ENCODE assay signal across 13 cellular contexts in genomic region chr1:170586321-170586855, GRCh38. TPM values are rescaled to one million over a fixed set of nuclear protein-coding genes. Genes with fewer than 3 reads are reported as not detected.
DNase-seq lines count a peak whose midpoint lies in the region; ATAC-seq and TF ChIP-seq lines count a peak whose summit lies in the region.
"Had no signal": no experiment of that assay in that cellular context is flagged by ENCODE, and none has a peak within 500 bp of the region (broad histone marks: within the 10 kb centered on the region; RNA-seq: fewer than 3 reads in every experiment).

No MANE protein-coding gene starts in this region.

- H3K4me1 ChIP-seq in esophagus muscularis mucosa (peaks cover 0 to 12% (median 7%) of the 10 kb centered on the region in 4 donors), mucosa of descending colon (ENCODE audit: low read depth) (peaks cover 6% of the 10 kb centered on the region), upper lobe of right lung (peaks cover 6% of the 10 kb centered on the region)

- TF ChIP-seq POLR2A in esophagus muscularis mucosa (IDR thresholded peaks at IDR 0.05; ENCODE audit: low read depth), result no peak

- peaks cover 19% of the 10 kb centered on the region for H3K27me3 Mint-ChIP-seq in activated T-cell treated with anti-CD3 and anti-CD28 coated beads, Interleukin-2, amount 50 U/mL, for 72 hours (ENCODE audit: low read depth)

- 75% methylated on average over 4 of the region's 4 CpGs for WGBS in esophagus muscularis mucosa

- TF ChIP-seq EP300 in esophagus muscularis mucosa (IDR thresholded peaks at IDR 0.05), result no peak

- intact Hi-C loops in esophagus muscularis mucosa (cut with DNase I) (no loop called here), mucosa of descending colon (cut with DNase I, micrococcal nuclease) (no loop called here), upper lobe of right lung (cut with DNase I) (no loop called here)

- TF ChIP-seq CTCF in esophagus muscularis mucosa (IDR thresholded peaks at IDR 0.05) (no peak), mucosa of descending colon (IDR thresholded peaks at IDR 0.05) (no peak), upper lobe of right lung (IDR thresholded peaks at IDR 0.05) (no peak)

- no peaks in the 10 kb centered on the region for H3K36me3 ChIP-seq in esophagus muscularis mucosa
- H3K36me3 ChIP-seq in mucosa of descending colon (ENCODE audit: low read depth), result no peaks in the 10 kb centered on the region
- H3K36me3 ChIP-seq in upper lobe of right lung, result no peaks in the 10 kb centered on the region
- H3K36me3 ChIP-seq: MG63 had no signal

- DNase-seq in activated T-cell treated with anti-CD3 and anti-CD28 coated beads, Interleukin-2, amount 50 U/mL, for 72 hours, result no peak
- no peak for DNase-seq in activated T-cell treated with anti-CD3 and anti-CD28 coated beads, Interleukin-2, amount 50 U/mL, for 1 hour
- DNase-seq in esophagus muscularis mucosa (ENCODE audit: extremely low spot score), result no peak
- DNase-seq in mucosa of descending colon, result peak in 1 of 3 donors; percentile 4
- no peak for DNase-seq in upper lobe of right lung
- no peak for DNase-seq in kidney tubule cell (ENCODE audit: low spot score)
- DNase-seq: activated CD4-positive, alpha-beta memory T cell treated with anti-CD3 and anti-CD28 coated beads for 36 hours; DND-41; MG63; NCI-H774; stimulated activated CD4-positive, alpha-beta T cell treated with anti-CD3 and anti-CD28 coated beads, Interleukin-1b, Interleukin-23, amount 100 ng/mL, for 48 hours had no signal

- no peaks in the 10 kb centered on the region for H3K4me1 Mint-ChIP-seq in activated T-cell treated with anti-CD3 and anti-CD28 coated beads, Interleukin-2, amount 50 U/mL, for 72 hours (ENCODE audit: low read depth)

- H3K4me3 Mint-ChIP-seq in activated T-cell treated with anti-CD3 and anti-CD28 coated beads, Interleukin-2, amount 50 U/mL, for 72 hours, result peak overlapping the region in 1 of 2 donors; percentile 44
- H3K4me3 Mint-ChIP-seq: activated CD4-positive, alpha-beta memory T cell treated with anti-CD3 and anti-CD28 coated beads for 36 hours had no signal

- no peaks in the 10 kb centered on the region for H3K9me3 Mint-ChIP-seq in activated T-cell treated with anti-CD3 and anti-CD28 coated beads, Interleukin-2, amount 50 U/mL, for 72 hours
- H3K9me3 Mint-ChIP-seq: activated CD4-positive, alpha-beta memory T cell treated with anti-CD3 and anti-CD28 coated beads for 36 hours had no signal

- H3K9me3 ChIP-seq in esophagus muscularis mucosa, result no peaks in the 10 kb centered on the region
- H3K9me3 ChIP-seq in mucosa of descending colon, result no peaks in the 10 kb centered on the region
- H3K9me3 ChIP-seq in upper lobe of right lung, result no peaks in the 10 kb centered on the region
- H3K9me3 ChIP-seq: MG63 had no signal

- ATAC-seq in activated T-cell treated with anti-CD3 and anti-CD28 coated beads, Interleukin-2, amount 50 U/mL, for 72 hours (replicated peaks in 1 of 2), result peak; percentile 40 to 56
- peak; percentile 31 for ATAC-seq in mucosa of descending colon
- peak; percentile 45 for ATAC-seq in upper lobe of right lung
- ATAC-seq in HG03457 (IDR thresholded peaks at IDR 0.05; ENCODE audit: unreplicated experiment), result no peak
- ATAC-seq in HG02870 (IDR thresholded peaks at IDR 0.05; ENCODE audit: unreplicated experiment), result no peak

- H3K27me3 ChIP-seq in esophagus muscularis mucosa (peaks cover 0 to 7% (median 0%) of the 10 kb centered on the region in 4 donors), upper lobe of right lung (no peaks in the 10 kb centered on the region)

- H3K27ac Mint-ChIP-seq in activated T-cell treated with anti-CD3 and anti-CD28 coated beads, Interleukin-2, amount 50 U/mL, for 72 hours, result no peak overlapping the region
- H3K27ac Mint-ChIP-seq: activated CD4-positive, alpha-beta memory T cell treated with anti-CD3 and anti-CD28 coated beads for 36 hours had no signal

- H3K36me3 Mint-ChIP-seq in activated T-cell treated with anti-CD3 and anti-CD28 coated beads, Interleukin-2, amount 50 U/mL, for 72 hours (ENCODE audit: insufficient read depth in 2 of 2), result no peaks in the 10 kb centered on the region
- H3K36me3 Mint-ChIP-seq: activated CD4-positive, alpha-beta memory T cell treated with anti-CD3 and anti-CD28 coated beads for 36 hours had no signal

- H3K4me3 ChIP-seq in esophagus muscularis mucosa, result peak overlapping the region in 3 of 4 donors; percentile 18 to 33 (median 20)
- no peak overlapping the region for H3K4me3 ChIP-seq in mucosa of descending colon
- no peak overlapping the region for H3K4me3 ChIP-seq in upper lobe of right lung

- H3K27ac ChIP-seq in esophagus muscularis mucosa (replicated peaks in 1 of 4) (peak overlapping the region in 2 of 4 donors; percentile 5 to 30), upper lobe of right lung (no peak overlapping the region)

RNA-seq across cellular contexts. Expression of gene GORAB, which starts 54.4 kb away (rescaled TPM):
- total RNA-seq in activated T-cell treated with anti-CD3 and anti-CD28 coated beads, Interleukin-2, amount 50 U/mL, for 72 hours, result 10 to 100 TPM; 13.8 to 14.9 TPM
- 1 to 10 TPM; 4.3 to 8.0 (median 5.8) TPM for total RNA-seq in esophagus muscularis mucosa
- total RNA-seq in mucosa of descending colon, result 10 to 100 TPM; 18.0 to 26.9 (median 20.7) TPM
- 13.9 TPM for total RNA-seq in upper lobe of right lung

Comparison
In these comparisons a context has a peak if more than half of its experiments do, and no peak if none do; other contexts are left out.
1. ATAC-seq: peak in activated T-cell treated with anti-CD3 and anti-CD28 coated beads, Interleukin-2, amount 50 U/mL, for 72 hours (2 of 2), mucosa of descending colon (single experiment) and upper lobe of right lung (single experiment); none in HG03457 (single experiment) and HG02870 (single experiment).
2. H3K4me3 ChIP-seq: peak in esophagus muscularis mucosa (3 of 4); none in mucosa of descending colon (single experiment) and upper lobe of right lung (single experiment).